In genomic region chr7:134520130-134520529, GRCh38 we compare ENCODE assay signal across 18 cellular contexts. TPM values are rescaled to one million over a fixed set of nuclear protein-coding genes. Genes with fewer than 3 reads are reported as not detected.
DNase-seq lines count a peak whose midpoint lies in the region; ATAC-seq, FAIRE-seq and TF ChIP-seq lines count a peak whose summit lies in the region.
"Had no signal": no experiment of that assay in that cellular context is flagged by ENCODE, and none has a peak within 500 bp of the region (broad histone marks: within the 10 kb centered on the region; RNA-seq: fewer than 3 reads in every experiment).

No MANE protein-coding gene starts in this region.

- no peak overlapping the region for H3K27ac Mint-ChIP-seq in brain
- H3K27ac Mint-ChIP-seq in endothelial cell (ENCODE audit: unreplicated experiment) = no peak overlapping the region
- H3K27ac Mint-ChIP-seq: CD8-positive, alpha-beta T cell; endodermal cell; mesothelial cell of epicardium; WTC11 had no signal

- H3K9me3 ChIP-seq in HepG2 (ENCODE audit: low read length) = no peaks in the 10 kb centered on the region

- FAIRE-seq in HepG2 (lab: Jason Lieb, UNC) = no peak

- no peaks in the 10 kb centered on the region for H4K20me1 ChIP-seq in HepG2 (ENCODE audit: insufficient read depth, low read length)

- peaks cover 0 to 4% (median 0%) of the 10 kb centered on the region in 5 experiments for H3K9me3 Mint-ChIP-seq in brain
- no peaks in the 10 kb centered on the region for H3K9me3 Mint-ChIP-seq in endothelial cell (ENCODE audit: unreplicated experiment)
- H3K9me3 Mint-ChIP-seq: CD8-positive, alpha-beta T cell; endodermal cell; mesothelial cell of epicardium; WTC11 had no signal

- peaks cover 0 to 5% of the 10 kb centered on the region in 2 experiments; a peak in 2 of 5 replicates for H3K27me3 ChIP-seq in HepG2 (ENCODE audit: control insufficient read depth in 1 of 2, insufficient read depth in 2 of 2, low read length in 2 of 2)

- H3K4me1 ChIP-seq in HepG2 (ENCODE audit: insufficient read depth, low read length) = no peaks in the 10 kb centered on the region

- peak overlapping the region; percentile 50 for H2AFZ ChIP-seq in HepG2 (ENCODE audit: low read length)

- peaks cover 4% of the 10 kb centered on the region for H3K27me3 Mint-ChIP-seq in brain
- H3K27me3 Mint-ChIP-seq in endothelial cell (ENCODE audit: unreplicated experiment) = no peaks in the 10 kb centered on the region

- DNase-seq in AG08395 (ENCODE audit: low spot score) (peak; percentile 31), HepG2 (ENCODE audit: low spot score) (no peak), SK-N-DZ (ENCODE audit: low spot score) (no peak), endothelial cell (ENCODE audit: low spot score) (no peak), NAMALWA (ENCODE audit: low spot score) (no peak)
- DNase-seq: activated T-cell treated with anti-CD3 and anti-CD28 coated beads, Interleukin-2, amount 50 U/mL, for 48 hours; CD8-positive, alpha-beta T cell; endodermal cell; NCI-H1092; NCI-H524 treated with DMSO at 0.1 percent for 48 hours; SIG-M5; stimulated activated CD4-positive, alpha-beta T cell treated with anti-CD3 and anti-CD28 coated beads, Interleukin-4, amount 100 ng/mL, for 1 hour; stimulated activated naive CD8-positive, alpha-beta T cell treated with anti-CD3 and anti-CD28 coated beads, Interleukin-15, Interleukin-2, amounts not matched to agents 100 U/mL and 50 U/mL, for 24 hours had no signal

- no peak overlapping the region for H3K9ac ChIP-seq in HepG2 (ENCODE audit: insufficient read depth, low read depth, low read length)

- H3K4me3 Mint-ChIP-seq in brain (no peak overlapping the region), endothelial cell (ENCODE audit: unreplicated experiment) (no peak overlapping the region)
- H3K4me3 Mint-ChIP-seq: CD8-positive, alpha-beta T cell; endodermal cell; mesothelial cell of epicardium; WTC11 had no signal

- BruUV-seq in HepG2 (replicated peaks; lab: Mats Ljungman, UMichigan) = no TSS peak

- peak overlapping the region; percentile 44 for H3K4me2 ChIP-seq in HepG2 (ENCODE audit: low read depth, low read length)

- CTCF ChIA-PET in HepG2 (lab: Yijun Ruan, JAX; ENCODE audit: low intra/inter-chr PET ratio, low total read pairs) = interaction anchor here (1.7 to 1.8 kb wide), 2 partner anchors 27 to 86 kb away, joined by 7 to 10 read pairs; no protein-coding TSS in a partner anchor

- TF ChIP-seq CTCF in brain (conservative IDR thresholded peaks at IDR 0.05) (peak; percentile 31 to 40), HepG2 (CRISPR knock-in tag; IDR thresholded peaks at IDR 0.05) (no peak), endothelial cell (IDR thresholded peaks at IDR 0.05; ENCODE audit: unreplicated experiment) (no peak)

- H3K36me3 ChIP-seq in HepG2 (replicated peaks in 1 of 2; ENCODE audit: control insufficient read depth in 1 of 2, insufficient read depth in 2 of 2, low read length in 2 of 2) = no peaks in the 10 kb centered on the region

- TF ChIP-seq EP300 in Ishikawa (IDR thresholded peaks at IDR 0.05; ENCODE audit: borderline replicate concordance) = no peak
- TF ChIP-seq EP300 in HepG2 (IDR thresholded peaks at IDR 0.05; ENCODE audit: low read depth in 2 of 2, low read length in 2 of 2) = no peak
- TF ChIP-seq EP300 in HepG2 (CRISPR knock-in tag; IDR thresholded peaks at IDR 0.05; ENCODE audit: borderline replicate concordance) = no peak

- intact Hi-C loops in HepG2 (cut with micrococcal nuclease; ENCODE audit: unreplicated experiment) = loop anchor here (1.0 to 2.0 kb wide), 2 partner anchors 27 to 32 kb away; no protein-coding TSS in a partner anchor

- H3K4me1 Mint-ChIP-seq in brain (peaks cover 9% of the 10 kb centered on the region), endothelial cell (ENCODE audit: unreplicated experiment) (no peaks in the 10 kb centered on the region)
- H3K4me1 Mint-ChIP-seq: endodermal cell had no signal

- peak; percentile 40; the same call in 1 of the 3 replicates for ATAC-seq in HepG2
- ATAC-seq in GM21447 (IDR thresholded peaks at IDR 0.05; ENCODE audit: unreplicated experiment) = no peak
- ATAC-seq: CD8-positive, alpha-beta T cell; stimulated activated naive CD8-positive, alpha-beta T cell treated with anti-CD3 and anti-CD28 coated beads, Interleukin-15, Interleukin-2, amounts not matched to agents 100 U/mL and 50 U/mL, for 24 hours; WTC11 had no signal

- H3K79me2 ChIP-seq in HepG2 (ENCODE audit: insufficient read depth, low read length) = no peaks in the 10 kb centered on the region

- TF ChIP-seq RAD21 in Ishikawa (IDR thresholded peaks at IDR 0.05; ENCODE audit: low read depth) (peak; percentile 35; the same call in 1 of the 2 replicates), HepG2 (CRISPR knock-in tag; IDR thresholded peaks at IDR 0.05) (no peak)

- WGBS in HepG2 (ENCODE audit: low lambda C conversion rate) = 40% methylated on average over 4 of the region's 4 CpGs

- no peak overlapping the region; a peak in 1 of 6 replicates for H3K4me3 ChIP-seq in HepG2 (replicated peaks in 1 of 3; ENCODE audit: insufficient read depth in 1 of 3, low read depth in 2 of 3, low read length in 3 of 3)

- H3K36me3 Mint-ChIP-seq in brain = no peaks in the 10 kb centered on the region
- no peaks in the 10 kb centered on the region for H3K36me3 Mint-ChIP-seq in endothelial cell (ENCODE audit: low read depth, unreplicated experiment)
- H3K36me3 Mint-ChIP-seq: CD8-positive, alpha-beta T cell; mesothelial cell of epicardium; WTC11 had no signal

- no peak overlapping the region for H3K27ac ChIP-seq in HepG2 (ENCODE audit: extremely low read length, insufficient read depth, low read length)

- no peak for TF ChIP-seq POLR2A in HepG2 (IDR thresholded peaks at IDR 0.05; ENCODE audit: insufficient read depth in 1 of 2, low read depth in 2 of 2, low read length in 2 of 2)

- POLR2A ChIA-PET in HepG2 (lab: Yijun Ruan, JAX) = no interaction called here

- in situ Hi-C loops in HepG2 (cut with HindIII; ENCODE audit: extremely low pct_ligation_motif_present, low pct_unique_long_range_greater_than_20kb) = no loop called here

RNA-seq across cellular contexts. Expression of gene AKR1B10, which starts 7.2 kb away (rescaled TPM):
- polyA plus RNA-seq in brain (ENCODE audit: insufficient read depth, low read depth, low replicate concordance) (not detected), HepG2 (2011; rRNA removed) (8.8 and 14.2 TPM in 2 replicates)
- total RNA-seq in HepG2 (2016; rRNA removed; fragmentation: Illumina TruSeq; extraction: Trizol) (124 and 175 TPM in 2 replicates), endothelial cell (ENCODE audit: unreplicated experiment) (not detected)
- 27.1 and 31.4 TPM in 2 replicates for total RNA-seq in HepG2 (2016; cell fraction: cytosol; rRNA removed; fragmentation: Illumina TruSeq; extraction: Trizol; ENCODE audit: low read depth)
- 133 and 188 TPM in 2 replicates for total RNA-seq in HepG2 (2016; cell fraction: insoluble cytoplasmic fraction; rRNA removed; fragmentation: Illumina TruSeq; extraction: Trizol)
- 39.0 and 40.9 TPM in 2 replicates for total RNA-seq in HepG2 (2016; cell fraction: membrane; rRNA removed; fragmentation: Illumina TruSeq; extraction: Trizol)
- 53.1 and 55.3 TPM in 2 replicates for total RNA-seq in HepG2 (2016; cell fraction: nucleus; rRNA removed; fragmentation: Illumina TruSeq; extraction: Trizol)
- polyA plus RNA-seq in HepG2 (2011; cell fraction: cytosol; rRNA removed) = 9.4 and 12.0 TPM in 2 replicates
- 4.4 and 5.1 TPM in 2 replicates for polyA plus RNA-seq in HepG2 (2011; cell fraction: nucleus; rRNA removed)
- 18.1 and 45.4 TPM in 2 replicates for polyA plus RNA-seq in HepG2 (2012)
- polyA plus RNA-seq in HepG2 (2016; cell fraction: cytosol; fragmentation: Illumina TruSeq; extraction: Trizol; ENCODE audit: low read depth) = 20.9 and 22.4 TPM in 2 replicates
- polyA plus RNA-seq in HepG2 (2016; cell fraction: insoluble cytoplasmic fraction; fragmentation: Illumina TruSeq; extraction: Trizol; ENCODE audit: low read depth) = 152 and 168 TPM in 2 replicates
- 29.1 and 36.2 TPM in 2 replicates for polyA plus RNA-seq in HepG2 (2016; cell fraction: membrane; fragmentation: Illumina TruSeq; extraction: Trizol; ENCODE audit: low read depth)
- polyA plus RNA-seq in HepG2 (2016; cell fraction: nucleus; fragmentation: Illumina TruSeq; extraction: Trizol; ENCODE audit: insufficient read depth, low read depth) = 89.8 and 96.1 TPM in 2 replicates
- polyA minus RNA-seq in HepG2 (2011; rRNA and poly(A)+ RNA removed; ENCODE audit: low replicate concordance) = 2.2 and 5.8 TPM in 2 replicates
- 8.0 TPM in 2 replicates for polyA minus RNA-seq in HepG2 (2011; cell fraction: cytosol; rRNA and poly(A)+ RNA removed)
- polyA minus RNA-seq in HepG2 (2011; cell fraction: nucleus; rRNA and poly(A)+ RNA removed) = 3.2 and 4.4 TPM in 2 replicates
- not detected in 2 replicates for polyA plus RNA-seq in SK-N-DZ (2014; cell fraction: cytosol; rRNA removed)
- polyA plus RNA-seq in SK-N-DZ (2014; cell fraction: nucleus; rRNA removed) = 0.09 TPM in 1 of 2 replicates, not detected in the other
- total RNA-seq: CD8-positive, alpha-beta T cell had no signal

RNA-seq across cellular contexts. Expression of gene AKR1B15, which starts 28.8 kb away (rescaled TPM):
- polyA plus RNA-seq in brain (ENCODE audit: insufficient read depth, low read depth, low replicate concordance) (not detected), HepG2 (2011; rRNA removed) (not detected in 2 replicates)
- total RNA-seq in HepG2 (2016; rRNA removed; fragmentation: Illumina TruSeq; extraction: Trizol) (0.77 and 1.2 TPM in 2 replicates), endothelial cell (ENCODE audit: unreplicated experiment) (not detected)
- total RNA-seq in HepG2 (2016; cell fraction: cytosol; rRNA removed; fragmentation: Illumina TruSeq; extraction: Trizol; ENCODE audit: low read depth) = 0.18 TPM in 1 of 2 replicates, not detected in the other
- total RNA-seq in HepG2 (2016; cell fraction: insoluble cytoplasmic fraction; rRNA removed; fragmentation: Illumina TruSeq; extraction: Trizol) = 1.3 and 1.6 TPM in 2 replicates
- total RNA-seq in HepG2 (2016; cell fraction: membrane; rRNA removed; fragmentation: Illumina TruSeq; extraction: Trizol) = 0.17 and 0.40 TPM in 2 replicates
- not detected in 2 replicates for total RNA-seq in HepG2 (2016; cell fraction: nucleus; rRNA removed; fragmentation: Illumina TruSeq; extraction: Trizol)
- 0.08 and 0.14 TPM in 2 replicates for polyA plus RNA-seq in HepG2 (2011; cell fraction: cytosol; rRNA removed)
- polyA plus RNA-seq in HepG2 (2011; cell fraction: nucleus; rRNA removed) = not detected in 2 replicates
- not detected in 2 replicates for polyA plus RNA-seq in HepG2 (2012)
- polyA plus RNA-seq in HepG2 (2016; cell fraction: cytosol; fragmentation: Illumina TruSeq; extraction: Trizol; ENCODE audit: low read depth) = 0.20 and 0.22 TPM in 2 replicates
- polyA plus RNA-seq in HepG2 (2016; cell fraction: insoluble cytoplasmic fraction; fragmentation: Illumina TruSeq; extraction: Trizol; ENCODE audit: low read depth) = 1.4 and 2.1 TPM in 2 replicates
- 0.17 and 0.19 TPM in 2 replicates for polyA plus RNA-seq in HepG2 (2016; cell fraction: membrane; fragmentation: Illumina TruSeq; extraction: Trizol; ENCODE audit: low read depth)
- 0.81 and 1.5 TPM in 2 replicates for polyA plus RNA-seq in HepG2 (2016; cell fraction: nucleus; fragmentation: Illumina TruSeq; extraction: Trizol; ENCODE audit: insufficient read depth, low read depth)
- 0.07 TPM in 1 of 2 replicates, not detected in the other for polyA minus RNA-seq in HepG2 (2011; rRNA and poly(A)+ RNA removed; ENCODE audit: low replicate concordance)
- polyA minus RNA-seq in HepG2 (2011; cell fraction: cytosol; rRNA and poly(A)+ RNA removed) = not detected in 2 replicates
- not detected in 2 replicates for polyA minus RNA-seq in HepG2 (2011; cell fraction: nucleus; rRNA and poly(A)+ RNA removed)
- not detected in 2 replicates for polyA plus RNA-seq in SK-N-DZ (2014; cell fraction: cytosol; rRNA removed)
- not detected in 2 replicates for polyA plus RNA-seq in SK-N-DZ (2014; cell fraction: nucleus; rRNA removed)
- total RNA-seq: CD8-positive, alpha-beta T cell; endodermal cell; WTC11 had no signal

Comparison
In these comparisons a context has a peak if more than half of its experiments do, and no peak if none do; other contexts are left out.
1. CTCF ChIP-seq: peak in brain (2 of 2); none in HepG2 (single experiment) and endothelial cell (single experiment).
2. RNA of gene AKR1B10, which starts 7.2 kb away (total RNA-seq): 27.1 to 188 TPM in HepG2; not detected in endothelial cell (single experiment); every median in the first group is over 10 times any median in the second.